Comparison of ENCODE assay signal across 1 cellular context in the genomic region with DNA sequence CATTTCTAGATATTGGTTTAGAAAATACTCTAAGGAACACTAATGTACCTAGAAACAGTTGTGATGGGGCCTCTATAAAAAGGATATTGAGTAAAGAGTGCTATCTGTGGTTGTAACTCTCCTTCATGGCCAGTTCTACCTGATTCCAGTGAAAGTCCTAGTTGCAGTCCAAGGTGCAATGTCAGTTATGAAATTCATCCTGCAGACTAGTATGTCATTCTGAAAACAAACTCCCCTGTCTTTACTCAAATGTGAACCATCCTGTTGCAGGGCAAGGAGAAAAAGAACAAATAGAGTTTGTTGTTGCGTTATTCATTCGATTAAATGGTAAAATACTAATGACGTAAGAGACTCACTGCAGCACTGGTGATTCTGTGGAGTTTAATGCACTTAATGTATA.
TF ChIP-seq lines count a peak whose summit lies in the region.

No MANE protein-coding gene starts in this region.

TF ChIP-seq in HepG2, 621 proteins besides CTCF, POLR2A, EP300 and RAD21 (continued from another document and continues in another):
- no peak for TF ChIP-seq RBAK (CRISPR knock-in tag; IDR thresholded peaks at IDR 0.05)
- no peak for TF ChIP-seq ZKSCAN5 (CRISPR knock-in tag; IDR thresholded peaks at IDR 0.05)
- no peak for TF ChIP-seq ZEB1 (IDR thresholded peaks at IDR 0.05; ENCODE audit: insufficient replicate concordance, low read depth)
- 0 out of 2 replicates have a peak, but pooled peaks have one; percentile 27 for TF ChIP-seq ESRRA (CRISPR knock-in tag; IDR thresholded peaks at IDR 0.05; ENCODE audit: low read depth)
- no peak for TF ChIP-seq ZBTB7B (CRISPR knock-in tag; IDR thresholded peaks at IDR 0.05)
- TF ChIP-seq FOXP1 (IDR thresholded peaks at IDR 0.05) = no peak
- peak; percentile 64 for TF ChIP-seq FOXP1 (CRISPR knock-in tag; IDR thresholded peaks at IDR 0.05)
- TF ChIP-seq SKIL (CRISPR knock-in tag; IDR thresholded peaks at IDR 0.05; ENCODE audit: borderline replicate concordance) = peak; percentile 30; the same call in 1 of the 2 replicates
- TF ChIP-seq ZNF597 (CRISPR knock-in tag; IDR thresholded peaks at IDR 0.05) = no peak
- no peak for TF ChIP-seq ZNF878 (CRISPR knock-in tag; IDR thresholded peaks at IDR 0.05)
- TF ChIP-seq ZNF431 (CRISPR knock-in tag; IDR thresholded peaks at IDR 0.05; ENCODE audit: borderline replicate concordance, low read depth) = no peak
- TF ChIP-seq MTERF4 (CRISPR knock-in tag; IDR thresholded peaks at IDR 0.05) = no peak
- TF ChIP-seq, protein P1, sequence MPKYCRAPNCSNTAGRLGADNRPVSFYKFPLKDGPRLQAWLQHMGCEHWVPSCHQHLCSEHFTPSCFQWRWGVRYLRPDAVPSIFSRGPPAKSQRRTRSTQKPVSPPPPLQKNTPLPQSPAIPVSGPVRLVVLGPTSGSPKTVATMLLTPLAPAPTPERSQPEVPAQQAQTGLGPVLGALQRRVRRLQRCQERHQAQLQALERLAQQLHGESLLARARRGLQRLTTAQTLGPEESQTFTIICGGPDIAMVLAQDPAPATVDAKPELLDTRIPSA (CRISPR knock-in tag; IDR thresholded peaks at IDR 0.05; ENCODE audit: borderline replicate concordance) = no peak
- TF ChIP-seq ZNF747 (CRISPR knock-in tag; IDR thresholded peaks at IDR 0.05; ENCODE audit: borderline replicate concordance) = 0 out of 2 replicates have a peak, but pooled peaks have one; percentile 60
- TF ChIP-seq ZNF598 (CRISPR knock-in tag; IDR thresholded peaks at IDR 0.05; ENCODE audit: borderline replicate concordance) = no peak
- TF ChIP-seq HNRNPLL (IDR thresholded peaks at IDR 0.05; ENCODE audit: low read depth, low read length, poor library complexity, severe bottlenecking) = no peak
- no peak for TF ChIP-seq PITX1 (CRISPR knock-in tag; IDR thresholded peaks at IDR 0.05)
- no peak for TF ChIP-seq SCMH1 (CRISPR knock-in tag; IDR thresholded peaks at IDR 0.05; ENCODE audit: borderline replicate concordance)
- no peak for TF ChIP-seq RFX3 (CRISPR knock-in tag; IDR thresholded peaks at IDR 0.05)
- TF ChIP-seq ZNF552 (CRISPR knock-in tag; IDR thresholded peaks at IDR 0.05; ENCODE audit: borderline replicate concordance) = no peak
- TF ChIP-seq, protein P2, sequence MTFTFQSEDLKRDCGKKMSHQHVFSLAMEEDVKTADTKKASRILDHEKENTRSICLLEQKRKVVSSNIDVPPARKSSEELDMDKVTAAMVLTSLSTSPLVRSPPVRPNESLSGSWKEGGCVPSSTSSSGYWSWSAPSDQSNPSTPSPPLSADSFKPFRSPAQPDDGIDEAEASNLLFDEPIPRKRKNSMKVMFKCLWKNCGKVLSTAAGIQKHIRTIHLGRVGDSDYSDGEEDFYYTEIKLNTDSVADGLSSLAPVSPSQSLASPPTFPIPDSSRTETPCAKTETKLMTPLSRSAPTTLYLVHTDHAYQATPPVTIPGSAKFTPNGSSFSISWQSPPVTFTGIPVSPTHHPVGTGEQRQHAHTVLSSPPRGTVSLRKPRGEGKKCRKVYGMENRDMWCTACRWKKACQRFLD (CRISPR knock-in tag; IDR thresholded peaks at IDR 0.05; ENCODE audit: borderline replicate concordance) = no peak
- TF ChIP-seq ZNF296 (CRISPR knock-in tag; conservative IDR thresholded peaks at IDR 0.05) = no peak
- no peak for TF ChIP-seq ZNF225 (CRISPR knock-in tag; IDR thresholded peaks at IDR 0.05)
- no peak for TF ChIP-seq TEAD2 (CRISPR knock-in tag; IDR thresholded peaks at IDR 0.05)
- TF ChIP-seq, protein P3, sequence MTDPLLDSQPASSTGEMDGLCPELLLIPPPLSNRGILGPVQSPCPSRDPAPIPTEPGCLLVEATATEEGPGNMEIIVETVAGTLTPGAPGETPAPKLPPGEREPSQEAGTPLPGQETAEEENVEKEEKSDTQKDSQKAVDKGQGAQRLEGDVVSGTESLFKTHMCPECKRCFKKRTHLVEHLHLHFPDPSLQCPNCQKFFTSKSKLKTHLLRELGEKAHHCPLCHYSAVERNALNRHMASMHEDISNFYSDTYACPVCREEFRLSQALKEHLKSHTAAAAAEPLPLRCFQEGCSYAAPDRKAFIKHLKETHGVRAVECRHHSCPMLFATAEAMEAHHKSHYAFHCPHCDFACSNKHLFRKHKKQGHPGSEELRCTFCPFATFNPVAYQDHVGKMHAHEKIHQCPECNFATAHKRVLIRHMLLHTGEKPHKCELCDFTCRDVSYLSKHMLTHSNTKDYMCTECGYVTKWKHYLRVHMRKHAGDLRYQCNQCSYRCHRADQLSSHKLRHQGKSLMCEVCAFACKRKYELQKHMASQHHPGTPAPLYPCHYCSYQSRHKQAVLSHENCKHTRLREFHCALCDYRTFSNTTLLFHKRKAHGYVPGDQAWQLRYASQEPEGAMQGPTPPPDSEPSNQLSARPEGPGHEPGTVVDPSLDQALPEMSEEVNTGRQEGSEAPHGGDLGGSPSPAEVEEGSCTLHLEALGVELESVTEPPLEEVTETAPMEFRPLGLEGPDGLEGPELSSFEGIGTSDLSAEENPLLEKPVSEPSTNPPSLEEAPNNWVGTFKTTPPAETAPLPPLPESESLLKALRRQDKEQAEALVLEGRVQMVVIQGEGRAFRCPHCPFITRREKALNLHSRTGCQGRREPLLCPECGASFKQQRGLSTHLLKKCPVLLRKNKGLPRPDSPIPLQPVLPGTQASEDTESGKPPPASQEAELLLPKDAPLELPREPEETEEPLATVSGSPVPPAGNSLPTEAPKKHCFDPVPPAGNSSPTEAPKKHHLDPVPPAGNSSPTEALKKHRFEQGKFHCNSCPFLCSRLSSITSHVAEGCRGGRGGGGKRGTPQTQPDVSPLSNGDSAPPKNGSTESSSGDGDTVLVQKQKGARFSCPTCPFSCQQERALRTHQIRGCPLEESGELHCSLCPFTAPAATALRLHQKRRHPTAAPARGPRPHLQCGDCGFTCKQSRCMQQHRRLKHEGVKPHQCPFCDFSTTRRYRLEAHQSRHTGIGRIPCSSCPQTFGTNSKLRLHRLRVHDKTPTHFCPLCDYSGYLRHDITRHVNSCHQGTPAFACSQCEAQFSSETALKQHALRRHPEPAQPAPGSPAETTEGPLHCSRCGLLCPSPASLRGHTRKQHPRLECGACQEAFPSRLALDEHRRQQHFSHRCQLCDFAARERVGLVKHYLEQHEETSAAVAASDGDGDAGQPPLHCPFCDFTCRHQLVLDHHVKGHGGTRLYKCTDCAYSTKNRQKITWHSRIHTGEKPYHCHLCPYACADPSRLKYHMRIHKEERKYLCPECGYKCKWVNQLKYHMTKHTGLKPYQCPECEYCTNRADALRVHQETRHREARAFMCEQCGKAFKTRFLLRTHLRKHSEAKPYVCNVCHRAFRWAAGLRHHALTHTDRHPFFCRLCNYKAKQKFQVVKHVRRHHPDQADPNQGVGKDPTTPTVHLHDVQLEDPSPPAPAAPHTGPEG (CRISPR knock-in tag; IDR thresholded peaks at IDR 0.05) = no peak
- no peak for TF ChIP-seq ZBTB14 (CRISPR knock-in tag; IDR thresholded peaks at IDR 0.05)
- no peak for TF ChIP-seq MEIS1 (CRISPR knock-in tag; IDR thresholded peaks at IDR 0.05; ENCODE audit: borderline replicate concordance)
- TF ChIP-seq ZFP37 (CRISPR knock-in tag; IDR thresholded peaks at IDR 0.05; ENCODE audit: borderline replicate concordance) = no peak
- TF ChIP-seq ZNF292 (CRISPR knock-in tag; IDR thresholded peaks at IDR 0.05; ENCODE audit: borderline replicate concordance, low read depth) = peak; percentile 52; the same call in 1 of the 2 replicates
- TF ChIP-seq NCOA5 (CRISPR knock-in tag; IDR thresholded peaks at IDR 0.05) = no peak
- TF ChIP-seq GATAD2A (CRISPR knock-in tag; IDR thresholded peaks at IDR 0.05) = peak; percentile 91
- TF ChIP-seq ZNF276 (CRISPR knock-in tag; IDR thresholded peaks at IDR 0.05; ENCODE audit: low read depth) = no peak
- TF ChIP-seq, protein P4, sequence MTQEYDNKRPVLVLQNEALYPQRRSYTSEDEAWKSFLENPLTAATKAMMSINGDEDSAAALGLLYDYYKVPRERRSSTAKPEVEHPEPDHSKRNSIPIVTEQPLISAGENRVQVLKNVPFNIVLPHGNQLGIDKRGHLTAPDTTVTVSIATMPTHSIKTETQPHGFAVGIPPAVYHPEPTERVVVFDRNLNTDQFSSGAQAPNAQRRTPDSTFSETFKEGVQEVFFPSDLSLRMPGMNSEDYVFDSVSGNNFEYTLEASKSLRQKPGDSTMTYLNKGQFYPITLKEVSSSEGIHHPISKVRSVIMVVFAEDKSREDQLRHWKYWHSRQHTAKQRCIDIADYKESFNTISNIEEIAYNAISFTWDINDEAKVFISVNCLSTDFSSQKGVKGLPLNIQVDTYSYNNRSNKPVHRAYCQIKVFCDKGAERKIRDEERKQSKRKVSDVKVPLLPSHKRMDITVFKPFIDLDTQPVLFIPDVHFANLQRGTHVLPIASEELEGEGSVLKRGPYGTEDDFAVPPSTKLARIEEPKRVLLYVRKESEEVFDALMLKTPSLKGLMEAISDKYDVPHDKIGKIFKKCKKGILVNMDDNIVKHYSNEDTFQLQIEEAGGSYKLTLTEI (CRISPR knock-in tag; conservative IDR thresholded peaks at IDR 0.05) = no peak
- TF ChIP-seq ZNF12 (CRISPR knock-in tag; IDR thresholded peaks at IDR 0.05) = no peak
- TF ChIP-seq ZNF468 (CRISPR knock-in tag; IDR thresholded peaks at IDR 0.05) = no peak
- TF ChIP-seq ZNF614 (CRISPR knock-in tag; IDR thresholded peaks at IDR 0.05; ENCODE audit: borderline replicate concordance) = no peak
- no peak for TF ChIP-seq ZNF800 (CRISPR knock-in tag; IDR thresholded peaks at IDR 0.05)
- TF ChIP-seq ZNF761 (CRISPR knock-in tag; conservative IDR thresholded peaks at IDR 0.05) = no peak
- TF ChIP-seq REL (CRISPR knock-in tag; conservative IDR thresholded peaks at IDR 0.05) = no peak
- no peak for TF ChIP-seq KLF11 (CRISPR knock-in tag; IDR thresholded peaks at IDR 0.05)
- no peak for TF ChIP-seq CENPBD1 (CRISPR knock-in tag; IDR thresholded peaks at IDR 0.05; ENCODE audit: borderline replicate concordance, low read depth)
- no peak for TF ChIP-seq KLF16 (CRISPR knock-in tag; IDR thresholded peaks at IDR 0.05)
- no peak for TF ChIP-seq ZIK1 (CRISPR knock-in tag; IDR thresholded peaks at IDR 0.05; ENCODE audit: borderline replicate concordance, low read depth)
